ENCODE assay signal across 27 cellular contexts in the genomic region with DNA sequence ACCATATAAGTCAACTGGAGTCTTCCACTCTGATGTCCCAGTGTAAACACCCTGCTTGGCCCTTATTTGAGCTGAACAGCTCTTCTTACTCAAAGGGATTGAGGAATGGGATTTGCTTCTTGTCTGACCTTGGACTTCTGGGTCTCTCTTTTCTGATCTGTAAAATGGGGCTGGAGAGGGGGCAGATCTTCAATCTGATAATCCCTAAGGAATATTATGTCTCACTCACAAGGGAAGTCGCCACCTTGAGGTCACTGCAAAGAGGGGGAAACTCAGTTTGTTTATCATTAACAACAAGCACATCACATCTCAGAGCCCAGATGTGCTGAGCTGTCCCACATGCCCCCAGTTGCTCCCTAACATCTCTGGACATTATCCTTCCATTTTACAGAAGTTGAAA. TPM values are rescaled to one million over a fixed set of nuclear protein-coding genes. Genes with fewer than 3 reads are reported as not detected.
DNase-seq lines count a peak whose midpoint lies in the region; ATAC-seq and TF ChIP-seq lines count a peak whose summit lies in the region.
"Had no signal": no experiment of that assay in that cellular context is flagged by ENCODE, and none has a peak within 500 bp of the region (broad histone marks: within the 10 kb centered on the region; RNA-seq: fewer than 3 reads in every experiment).

No MANE protein-coding gene starts in this region.

- H3K27ac Mint-ChIP-seq in activated CD4-positive, alpha-beta T cell treated with anti-CD3 and anti-CD28 coated beads, Interleukin-2, amount 10 ng/mL, durations not matched to agents 7 days and 5 days: peak overlapping the region; percentile 31
- H3K27ac Mint-ChIP-seq in activated CD4-positive, alpha-beta T cell treated with anti-CD3 and anti-CD28 coated beads for 36 hours: no peak overlapping the region
- no peak overlapping the region for H3K27ac Mint-ChIP-seq in HFFc6
- peak overlapping the region; percentile 61 for H3K27ac Mint-ChIP-seq in activated naive CD8-positive, alpha-beta T cell
- peak overlapping the region; percentile 50 to 57 for H3K27ac Mint-ChIP-seq in natural killer cell treated with Interleukin-12 subunit alpha and Interleukin-12 subunit beta and Interleukin-15 and Interleukin-18, amount 100 ng/mL, for 72 hours

- ATAC-seq in activated CD4-positive, alpha-beta T cell treated with anti-CD3 and anti-CD28 coated beads for 36 hours: no peak
- no peak for ATAC-seq in natural killer cell treated with Interleukin-12 subunit alpha and Interleukin-12 subunit beta and Interleukin-15 and Interleukin-18, amount 100 ng/mL, for 72 hours
- ATAC-seq in GM18870 (IDR thresholded peaks at IDR 0.05; ENCODE audit: unreplicated experiment): no peak
- ATAC-seq in GM19395 (IDR thresholded peaks at IDR 0.05; ENCODE audit: unreplicated experiment): no peak
- ATAC-seq: activated CD4-positive, CD25-positive, alpha-beta regulatory T cell treated with anti-CD3 and anti-CD28 coated beads, Interleukin-2, amount 50 U/mL, for 24 hours had no signal

- POLR2A ChIA-PET in activated CD4-positive, alpha-beta T cell treated with anti-CD3 and anti-CD28 coated beads, Interleukin-2, amount 10 ng/mL, durations not matched to agents 7 days and 5 days (lab: Charles Lee): no interaction called here
- POLR2A ChIA-PET in activated CD4-positive, alpha-beta T cell treated with anti-CD3 and anti-CD28 coated beads for 36 hours (lab: Charles Lee): no interaction called here

- CTCF ChIA-PET in activated CD4-positive, alpha-beta T cell treated with anti-CD3 and anti-CD28 coated beads, Interleukin-2, amount 10 ng/mL, durations not matched to agents 7 days and 5 days (lab: Charles Lee): no interaction called here
- CTCF ChIA-PET in activated CD4-positive, alpha-beta T cell treated with anti-CD3 and anti-CD28 coated beads for 36 hours (lab: Charles Lee): interaction anchor here (1.7 kb wide), 1 partner anchor 42 kb away, joined by 6 read pairs; no protein-coding TSS in a partner anchor

- TF ChIP-seq CTCF in HFFc6 (IDR thresholded peaks at IDR 0.05): peak; percentile 13; the same call in 1 of the 2 replicates

- DNase-seq in activated CD4-positive, alpha-beta T cell treated with anti-CD3 and anti-CD28 coated beads, Interleukin-2, amount 10 ng/mL, durations not matched to agents 7 days and 5 days: no peak
- DNase-seq in activated CD4-positive, alpha-beta T cell treated with anti-CD3 and anti-CD28 coated beads for 36 hours: no peak
- no peak for DNase-seq in HFFc6
- DNase-seq in natural killer cell treated with Interleukin-12 subunit alpha and Interleukin-12 subunit beta and Interleukin-15 and Interleukin-18, amount 100 ng/mL, for 72 hours (ENCODE audit: low spot score): no peak
- DNase-seq in activated CD4-positive, alpha-beta T cell treated with anti-CD3 and anti-CD28 coated beads, Interleukin-2, amount 50 U/mL, for 1 hour: no peak
- DNase-seq: 8988T; Calu3; Karpas-422; NCI-H1048; NCI-H187 treated with DMSO at 0.1 percent for 48 hours; NCI-H774; retina; spleen; stimulated activated CD4-positive, alpha-beta T cell treated with anti-CD3 and anti-CD28 coated beads, Interleukin-4, amount 100 ng/mL, for 1 hour; stomach had no signal

- H3K4me3 Mint-ChIP-seq in activated CD4-positive, alpha-beta T cell treated with anti-CD3 and anti-CD28 coated beads, Interleukin-2, amount 10 ng/mL, durations not matched to agents 7 days and 5 days: no peak overlapping the region
- H3K4me3 Mint-ChIP-seq in activated CD4-positive, alpha-beta T cell treated with anti-CD3 and anti-CD28 coated beads for 36 hours: no peak overlapping the region
- H3K4me3 Mint-ChIP-seq in HFFc6: no peak overlapping the region
- no peak overlapping the region for H3K4me3 Mint-ChIP-seq in activated naive CD8-positive, alpha-beta T cell
- no peak overlapping the region for H3K4me3 Mint-ChIP-seq in natural killer cell treated with Interleukin-12 subunit alpha and Interleukin-12 subunit beta and Interleukin-15 and Interleukin-18, amount 100 ng/mL, for 72 hours

- peaks cover 57% of the 10 kb centered on the region for H3K36me3 Mint-ChIP-seq in activated CD4-positive, alpha-beta T cell treated with anti-CD3 and anti-CD28 coated beads, Interleukin-2, amount 10 ng/mL, durations not matched to agents 7 days and 5 days (ENCODE audit: low read depth)
- peaks cover 48% of the 10 kb centered on the region for H3K36me3 Mint-ChIP-seq in activated CD4-positive, alpha-beta T cell treated with anti-CD3 and anti-CD28 coated beads for 36 hours (ENCODE audit: low read depth)
- H3K36me3 Mint-ChIP-seq in HFFc6 (ENCODE audit: low read depth): peaks cover 44% of the 10 kb centered on the region
- H3K36me3 Mint-ChIP-seq in activated naive CD8-positive, alpha-beta T cell: peaks cover 34% of the 10 kb centered on the region
- peaks cover 28% of the 10 kb centered on the region for H3K36me3 Mint-ChIP-seq in natural killer cell treated with Interleukin-12 subunit alpha and Interleukin-12 subunit beta and Interleukin-15 and Interleukin-18, amount 100 ng/mL, for 72 hours

- peaks cover 5% of the 10 kb centered on the region for H3K9me3 Mint-ChIP-seq in activated CD4-positive, alpha-beta T cell treated with anti-CD3 and anti-CD28 coated beads, Interleukin-2, amount 10 ng/mL, durations not matched to agents 7 days and 5 days
- peaks cover 6% of the 10 kb centered on the region for H3K9me3 Mint-ChIP-seq in activated CD4-positive, alpha-beta T cell treated with anti-CD3 and anti-CD28 coated beads for 36 hours (ENCODE audit: low read depth)
- no peaks in the 10 kb centered on the region for H3K9me3 Mint-ChIP-seq in HFFc6
- peaks cover 6% of the 10 kb centered on the region for H3K9me3 Mint-ChIP-seq in activated naive CD8-positive, alpha-beta T cell (ENCODE audit: low read depth)
- H3K9me3 Mint-ChIP-seq in natural killer cell treated with Interleukin-12 subunit alpha and Interleukin-12 subunit beta and Interleukin-15 and Interleukin-18, amount 100 ng/mL, for 72 hours: no peaks in the 10 kb centered on the region

- H3K4me1 Mint-ChIP-seq in activated CD4-positive, alpha-beta T cell treated with anti-CD3 and anti-CD28 coated beads, Interleukin-2, amount 10 ng/mL, durations not matched to agents 7 days and 5 days: peaks cover 3% of the 10 kb centered on the region
- no peaks in the 10 kb centered on the region for H3K4me1 Mint-ChIP-seq in activated CD4-positive, alpha-beta T cell treated with anti-CD3 and anti-CD28 coated beads for 36 hours
- peaks cover 65% of the 10 kb centered on the region for H3K4me1 Mint-ChIP-seq in HFFc6 (ENCODE audit: low read depth)
- H3K4me1 Mint-ChIP-seq in activated naive CD8-positive, alpha-beta T cell (ENCODE audit: low read depth): peaks cover 4% of the 10 kb centered on the region
- H3K4me1 Mint-ChIP-seq in natural killer cell treated with Interleukin-12 subunit alpha and Interleukin-12 subunit beta and Interleukin-15 and Interleukin-18, amount 100 ng/mL, for 72 hours (ENCODE audit: low read depth in 2 of 2): peaks cover 26 to 48% of the 10 kb centered on the region in 2 donors

- intact Hi-C loops in activated CD4-positive, alpha-beta T cell treated with anti-CD3 and anti-CD28 coated beads for 36 hours (cut with DNase I, micrococcal nuclease): no loop called here

- H3K27me3 Mint-ChIP-seq in activated CD4-positive, alpha-beta T cell treated with anti-CD3 and anti-CD28 coated beads, Interleukin-2, amount 10 ng/mL, durations not matched to agents 7 days and 5 days: no peaks in the 10 kb centered on the region
- no peaks in the 10 kb centered on the region for H3K27me3 Mint-ChIP-seq in activated CD4-positive, alpha-beta T cell treated with anti-CD3 and anti-CD28 coated beads for 36 hours
- H3K27me3 Mint-ChIP-seq in HFFc6 (ENCODE audit: insufficient read depth): no peaks in the 10 kb centered on the region
- no peaks in the 10 kb centered on the region for H3K27me3 Mint-ChIP-seq in activated naive CD8-positive, alpha-beta T cell
- H3K27me3 Mint-ChIP-seq in natural killer cell treated with Interleukin-12 subunit alpha and Interleukin-12 subunit beta and Interleukin-15 and Interleukin-18, amount 100 ng/mL, for 72 hours: no peaks in the 10 kb centered on the region

RNA-seq across cellular contexts. Expression of a gene that starts 15.1 kb away (rescaled TPM):
- not detected for total RNA-seq in activated CD4-positive, alpha-beta T cell treated with anti-CD3 and anti-CD28 coated beads, Interleukin-2, amount 10 ng/mL, durations not matched to agents 7 days and 5 days
- total RNA-seq in activated CD4-positive, alpha-beta T cell treated with anti-CD3 and anti-CD28 coated beads for 36 hours: under 1 TPM; 0.66 to 0.79 TPM
- under 1 TPM; 0.46 to 0.95 (median 0.73) TPM for total RNA-seq in HFFc6 (2021; fragmentation: NEBNext Ultra II Directional; extraction: Animal tissue kit (Norgen Biotek cat#: 25700))
- total RNA-seq in natural killer cell treated with Interleukin-12 subunit alpha and Interleukin-12 subunit beta and Interleukin-15 and Interleukin-18, amount 100 ng/mL, for 72 hours: under 1 TPM; 0.24 to 0.33 TPM
- total RNA-seq: Daoy, H4, HT-29, spleen, stomach had no signal

RNA-seq across cellular contexts. Expression of a gene that starts 29.1 kb away (rescaled TPM):
- total RNA-seq in activated CD4-positive, alpha-beta T cell treated with anti-CD3 and anti-CD28 coated beads, Interleukin-2, amount 10 ng/mL, durations not matched to agents 7 days and 5 days: not detected
- total RNA-seq in activated CD4-positive, alpha-beta T cell treated with anti-CD3 and anti-CD28 coated beads for 36 hours: under 1 TPM; 0.23 TPM
- not detected for total RNA-seq in HFFc6 (2021; fragmentation: NEBNext Ultra II Directional; extraction: Animal tissue kit (Norgen Biotek cat#: 25700))
- not detected for total RNA-seq in natural killer cell treated with Interleukin-12 subunit alpha and Interleukin-12 subunit beta and Interleukin-15 and Interleukin-18, amount 100 ng/mL, for 72 hours
- total RNA-seq: breast epithelium, Calu3, Daoy, H4, HT-29, lung microvascular endothelial cell, omental fat pad, spleen, stomach, tibial nerve had no signal

RNA-seq across cellular contexts. Expression of a gene that starts 38.4 kb away (rescaled TPM):
- not detected for total RNA-seq in activated CD4-positive, alpha-beta T cell treated with anti-CD3 and anti-CD28 coated beads, Interleukin-2, amount 10 ng/mL, durations not matched to agents 7 days and 5 days
- total RNA-seq in activated CD4-positive, alpha-beta T cell treated with anti-CD3 and anti-CD28 coated beads for 36 hours: not detected
- not detected for total RNA-seq in HFFc6 (2021; fragmentation: NEBNext Ultra II Directional; extraction: Animal tissue kit (Norgen Biotek cat#: 25700))
- total RNA-seq in natural killer cell treated with Interleukin-12 subunit alpha and Interleukin-12 subunit beta and Interleukin-15 and Interleukin-18, amount 100 ng/mL, for 72 hours: not detected
- total RNA-seq: breast epithelium, Calu3, Daoy, H4, HT-29, kidney epithelial cell, lung microvascular endothelial cell, omental fat pad, spleen, stomach, tibial nerve had no signal

Comparison
In these comparisons a context has a peak if more than half of its experiments do, and no peak if none do; other contexts are left out.
1. H3K27ac Mint-ChIP-seq: peak in activated CD4-positive, alpha-beta T cell treated with anti-CD3 and anti-CD28 coated beads, Interleukin-2, amount 10 ng/mL, durations not matched to agents 7 days and 5 days (single experiment), activated naive CD8-positive, alpha-beta T cell (single experiment) and natural killer cell treated with Interleukin-12 subunit alpha and Interleukin-12 subunit beta and Interleukin-15 and Interleukin-18, amount 100 ng/mL, for 72 hours (2 of 2); none in activated CD4-positive, alpha-beta T cell treated with anti-CD3 and anti-CD28 coated beads for 36 hours (single experiment) and HFFc6 (single experiment).